In the genomic region with DNA sequence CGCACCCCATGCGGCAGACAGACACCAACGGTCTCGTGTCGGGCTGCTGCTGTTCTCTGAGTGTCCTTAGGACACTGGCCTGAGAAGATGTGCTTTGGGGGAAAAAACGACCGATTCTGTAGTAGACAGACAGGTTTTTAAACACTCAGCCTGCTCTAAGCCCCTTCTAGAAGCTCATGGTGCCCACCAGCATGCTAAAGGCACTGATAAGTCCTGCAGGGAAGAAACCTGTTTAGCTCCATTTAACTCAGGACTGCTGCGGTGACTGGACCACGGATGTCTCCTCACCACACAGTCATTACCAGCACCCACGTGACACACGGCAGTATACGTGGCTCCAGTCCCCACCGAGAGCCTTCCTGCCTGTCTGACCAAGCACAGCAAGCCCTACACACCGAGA, we compare ENCODE assay signal across 36 cellular contexts. TPM values are rescaled to one million over a fixed set of nuclear protein-coding genes. Genes with fewer than 3 reads are reported as not detected.
"Had no signal": no experiment of that assay in that cellular context is flagged by ENCODE, and none has a peak within 500 bp of the region (broad histone marks: within the 10 kb centered on the region; RNA-seq: fewer than 3 reads in every experiment).

No MANE protein-coding gene starts in this region.

- ATAC-seq: activated CD4-positive, alpha-beta T cell treated with anti-CD3 and anti-CD28 coated beads for 36 hours; activated CD8-positive, alpha-beta memory T cell treated with anti-CD3 and anti-CD28 coated beads, Interleukin-2, amount 10 ng/mL, durations not matched to agents 7 days and 5 days; activated CD8-positive, alpha-beta T cell treated with anti-CD3 and anti-CD28 coated beads, Interleukin-2, amount 10 ng/mL, durations not matched to agents 7 days and 5 days; activated naive CD8-positive, alpha-beta T cell treated with anti-CD3 and anti-CD28 coated beads, Interleukin-2, amount 50 U/mL, for 24 hours; effector memory CD8-positive, alpha-beta T cell; foreskin keratinocyte; gastrocnemius medialis; T-helper 17 cell had no signal

- H3K27ac ChIP-seq: body of pancreas, esophagus muscularis mucosa, foreskin keratinocyte, gastrocnemius medialis, heart right ventricle, WERI-Rb-1 had no signal

- H3K36me3 ChIP-seq: WERI-Rb-1 had no signal

- H3K27me3 ChIP-seq: adrenal gland, body of pancreas, esophagus muscularis mucosa, foreskin keratinocyte, gastrocnemius medialis, heart right ventricle had no signal

- H3K4me3 ChIP-seq: adrenal gland, body of pancreas, esophagus muscularis mucosa, gastrocnemius medialis, heart right ventricle had no signal

- H3K4me1 ChIP-seq: adrenal gland, body of pancreas, esophagus muscularis mucosa, foreskin keratinocyte, gastrocnemius medialis, heart right ventricle had no signal

- H3K9me3 ChIP-seq: adrenal gland, body of pancreas, esophagus muscularis mucosa, gastrocnemius medialis, heart right ventricle had no signal

- DNase-seq: activated CD4-positive, alpha-beta memory T cell treated with anti-CD3 and anti-CD28 coated beads for 36 hours; activated CD4-positive, alpha-beta T cell treated with anti-CD3 and anti-CD28 coated beads for 36 hours; activated CD4-positive, alpha-beta T cell treated with anti-CD3 and anti-CD28 coated beads, Interleukin-2, amount 10 ng/mL, durations not matched to agents 24 days and 14 days; activated CD4-positive, CD25-positive, alpha-beta regulatory T cell; activated CD4-positive, CD25-positive, alpha-beta regulatory T cell treated with anti-CD3 and anti-CD28 coated beads, Interleukin-2, amount 50 U/mL, for 72 hours; activated CD8-positive, alpha-beta memory T cell treated with anti-CD3 and anti-CD28 coated beads, Interleukin-2, amount 10 ng/mL, durations not matched to agents 7 days and 5 days; activated CD8-positive, alpha-beta memory T cell treated with anti-CD3 and anti-CD28 coated beads, Interleukin-2, amount 50 U/mL, for 4 hours; activated CD8-positive, alpha-beta T cell treated with anti-CD3 and anti-CD28 coated beads, Interleukin-2, amount 10 ng/mL, durations not matched to agents 7 days and 5 days; activated effector memory CD4-positive, alpha-beta T cell treated with anti-CD3 and anti-CD28 coated beads, Interleukin-2, amount 50 U/mL, for 16 hours; activated naive CD4-positive, alpha-beta T cell treated with anti-CD3 and anti-CD28 coated beads for 36 hours; activated naive CD8-positive, alpha-beta T cell treated with anti-CD3 and anti-CD28 coated beads for 36 hours; activated naive CD8-positive, alpha-beta T cell treated with anti-CD3 and anti-CD28 coated beads, Interleukin-2, amount 50 U/mL, for 24 hours; activated T-cell treated with anti-CD3 and anti-CD28 coated beads, Interleukin-2, amount 50 U/mL, for 1 hour; activated T-cell treated with anti-CD3 and anti-CD28 coated beads, Interleukin-2, amount 50 U/mL, for 48 hours; adrenal gland; amygdala; aorta; body of pancreas; caudate nucleus; cortex of kidney; dermis blood vessel endothelial cell; effector CD4-positive, alpha-beta T cell; effector memory CD8-positive, alpha-beta T cell; erythroblast; foreskin keratinocyte; gastrocnemius medialis; T-helper 17 cell; T1000; WERI-Rb-1 had no signal

RNA-seq across cellular contexts. Expression of a gene that starts 35.7 kb away (rescaled TPM):
- total RNA-seq: activated CD4-positive, alpha-beta memory T cell treated with anti-CD3 and anti-CD28 coated beads for 36 hours; activated CD4-positive, alpha-beta T cell treated with anti-CD3 and anti-CD28 coated beads for 36 hours; activated CD4-positive, alpha-beta T cell treated with anti-CD3 and anti-CD28 coated beads, Interleukin-2, amount 10 ng/mL, durations not matched to agents 24 days and 14 days; activated CD8-positive, alpha-beta memory T cell treated with anti-CD3 and anti-CD28 coated beads for 36 hours; activated CD8-positive, alpha-beta memory T cell treated with anti-CD3 and anti-CD28 coated beads, Interleukin-2, amount 10 ng/mL, durations not matched to agents 7 days and 5 days; activated CD8-positive, alpha-beta T cell treated with anti-CD3 and anti-CD28 coated beads, Interleukin-2, amount 10 ng/mL, durations not matched to agents 7 days and 5 days; activated naive CD4-positive, alpha-beta T cell treated with anti-CD3 and anti-CD28 coated beads for 36 hours; activated naive CD8-positive, alpha-beta T cell treated with anti-CD3 and anti-CD28 coated beads for 36 hours; activated T-helper 1 cell treated with anti-CD3 and anti-CD28 coated beads, Interleukin-12 subunit alpha, Interleukin-12 subunit beta, Interleukin-2, Interleukin-4 antibody, amounts not matched to agents 30 ng/mL and 10 ng/mL and 1 ng/mL, durations not matched to agents 14 hours and 24 hours and 36 hours; activated T-helper 2 cell treated with anti-CD3 and anti-CD28 coated beads, Interferon-gamma antibody, Interleukin-2, Interleukin-4, amounts not matched to agents 10 μg/mL and 5 μg/mL and 100 μg/mL, durations not matched to agents 14 hours and 24 hours and 36 hours; aorta; body of pancreas; chondrocyte; dermis blood vessel endothelial cell; esophagus muscularis mucosa; foreskin keratinocyte; gastrocnemius medialis; glomerular endothelial cell; T-helper 17 cell had no signal
- polyA plus RNA-seq: aorta, foreskin keratinocyte, heart right ventricle had no signal
